8 cellular contexts compared by ENCODE assay signal in genomic region chr12:50112456-50113218, GRCh38. TPM values are rescaled to one million over a fixed set of nuclear protein-coding genes. Genes with fewer than 3 reads are reported as not detected.
DNase-seq lines count a peak whose midpoint lies in the region; ATAC-seq, FAIRE-seq and TF ChIP-seq lines count a peak whose summit lies in the region.

No MANE protein-coding gene starts in this region.

- H3K27ac Mint-ChIP-seq in dendritic cell treated with granulocyte-macrophage colony-stimulating factor and Interleukin-4, amounts not matched to agents 40 ng/mL and 50 ng/mL, for 4 days, result peak overlapping the region; percentile 97

- no peaks in the 10 kb centered on the region for H3K27me3 ChIP-seq in H7 (ENCODE audit: control insufficient read depth, insufficient read depth, low read length)

- DNase-seq in H7, result no peak
- peak; percentile 53 for DNase-seq in mesenteric fat pad (ENCODE audit: low spot score)
- DNase-seq in urothelium cell line (ENCODE audit: low spot score), result peak; percentile 38
- no peak for DNase-seq in GM19238 (ENCODE audit: insufficient read length, low spot score)

- no peaks in the 10 kb centered on the region for H3K27me3 Mint-ChIP-seq in dendritic cell treated with granulocyte-macrophage colony-stimulating factor and Interleukin-4, amounts not matched to agents 40 ng/mL and 50 ng/mL, for 4 days

- H3K27ac ChIP-seq in C4-2B, result peak overlapping the region; percentile 78

- peaks cover 44% of the 10 kb centered on the region for H3K36me3 Mint-ChIP-seq in dendritic cell treated with granulocyte-macrophage colony-stimulating factor and Interleukin-4, amounts not matched to agents 40 ng/mL and 50 ng/mL, for 4 days (ENCODE audit: low read depth)

- H3K4me3 Mint-ChIP-seq in dendritic cell treated with granulocyte-macrophage colony-stimulating factor and Interleukin-4, amounts not matched to agents 40 ng/mL and 50 ng/mL, for 4 days, result peak overlapping the region; percentile 90

- intact Hi-C loops in dendritic cell treated with granulocyte-macrophage colony-stimulating factor and Interleukin-4, amounts not matched to agents 40 ng/mL and 50 ng/mL, for 4 days (cut with micrococcal nuclease), result loop anchor here (1.0 to 5.0 kb wide), 2 partner anchors 35 to 55 kb away; partner anchors contain the start of gene CERS5

- no peak for TF ChIP-seq CTCF in C4-2B (conservative IDR thresholded peaks at IDR 0.05)

- FAIRE-seq in urothelium cell line (lab: Jason Lieb, UNC), result no peak

- peaks cover 46% of the 10 kb centered on the region for H3K4me1 Mint-ChIP-seq in dendritic cell treated with granulocyte-macrophage colony-stimulating factor and Interleukin-4, amounts not matched to agents 40 ng/mL and 50 ng/mL, for 4 days (ENCODE audit: low read depth)

- peak overlapping the region; percentile 99 for H3K4me3 ChIP-seq in H7 (ENCODE audit: insufficient read depth, low read depth, low read length)

- no peak for ATAC-seq in HG02840 (IDR thresholded peaks at IDR 0.05; ENCODE audit: low FRiP score, unreplicated experiment)

- H3K36me3 ChIP-seq in H7 (replicated peaks; ENCODE audit: control insufficient read depth, insufficient read depth, low read length), result no peaks in the 10 kb centered on the region

- H3K9me3 Mint-ChIP-seq in dendritic cell treated with granulocyte-macrophage colony-stimulating factor and Interleukin-4, amounts not matched to agents 40 ng/mL and 50 ng/mL, for 4 days, result no peaks in the 10 kb centered on the region

TF ChIP-seq in PFSK-1, 5 proteins besides CTCF, POLR2A, EP300 and RAD21:
- TF ChIP-seq POLR2AphosphoS5 (IDR thresholded peaks at IDR 0.05; ENCODE audit: low read depth, low read length) (no peak), SIN3A (IDR thresholded peaks at IDR 0.05; ENCODE audit: borderline replicate concordance, insufficient read depth, low read length) (0 out of 2 replicates have a peak, but pooled peaks have one; percentile 44), REST (IDR thresholded peaks at IDR 0.05; ENCODE audit: insufficient read depth in 1 of 2, low read depth in 2 of 2, low read length in 2 of 2) (no peak)

RNA-seq across cellular contexts. Expression of gene COX14, which starts 0.6 kb away (rescaled TPM):
- total RNA-seq in H7 (2014; rRNA removed; shearing (Covaris generic)), result 33.4 and 38.3 TPM in 2 replicates
- polyA plus RNA-seq in PFSK-1 (2012; ENCODE audit: insufficient read length, low read depth), result 72.5 TPM
- 92.0 TPM for total RNA-seq in mesenteric fat pad

RNA-seq across cellular contexts. Expression of gene GPD1, which starts 8.8 kb away (rescaled TPM):
- total RNA-seq in H7 (2014; rRNA removed; shearing (Covaris generic)), result 0.59 TPM in 1 of 2 replicates, not detected in the other
- 0.46 TPM for polyA plus RNA-seq in PFSK-1 (2012; ENCODE audit: insufficient read length, low read depth)
- total RNA-seq in mesenteric fat pad, result 1,023 TPM

RNA-seq across cellular contexts. Expression of gene SMARCD1, which starts 27.5 kb away (rescaled TPM):
- total RNA-seq in H7 (2014; rRNA removed; shearing (Covaris generic)), result 182 and 196 TPM in 2 replicates
- 50.9 TPM for polyA plus RNA-seq in PFSK-1 (2012; ENCODE audit: insufficient read length, low read depth)
- total RNA-seq in mesenteric fat pad, result 63.1 TPM

RNA-seq across cellular contexts. Expression of gene CERS5, which starts 54.5 kb away (rescaled TPM):
- 23.9 and 24.6 TPM in 2 replicates for total RNA-seq in H7 (2014; rRNA removed; shearing (Covaris generic))
- 22.8 TPM for polyA plus RNA-seq in PFSK-1 (2012; ENCODE audit: insufficient read length, low read depth)
- total RNA-seq in mesenteric fat pad, result 46.5 TPM

RNA-seq across cellular contexts. Expression of gene ASIC1, which starts 55.2 kb away (rescaled TPM):
- total RNA-seq in H7 (2014; rRNA removed; shearing (Covaris generic)), result 0.81 and 1.2 TPM in 2 replicates
- polyA plus RNA-seq in PFSK-1 (2012; ENCODE audit: insufficient read length, low read depth), result 14.0 TPM
- total RNA-seq in mesenteric fat pad, result 0.71 TPM

Comparison
In these comparisons a context has a peak if more than half of its experiments do, and no peak if none do; other contexts are left out.
1. DNase-seq: peak in mesenteric fat pad (single experiment) and urothelium cell line (single experiment); none in H7 (single experiment) and GM19238 (single experiment).
2. RNA of gene GPD1, which starts 8.8 kb away (total RNA-seq): 1,023 TPM in mesenteric fat pad (single experiment); 0.59 TPM in H7; every median in the first group is over 100 times any median in the second.